In genomic region chr1:59027176-59027575, GRCh38 we compare ENCODE assay signal across 28 cellular contexts.
DNase-seq lines count a peak whose midpoint lies in the region; ATAC-seq and TF ChIP-seq lines count a peak whose summit lies in the region.
"Had no signal": no experiment of that assay in that cellular context is flagged by ENCODE, and none has a peak within 500 bp of the region (broad histone marks: within the 10 kb centered on the region; RNA-seq: fewer than 3 reads in every experiment).

No MANE protein-coding gene starts in this region.

- H3K4me3 ChIP-seq in epithelial cell of esophagus (ENCODE audit: low read length) = no peak overlapping the region
- H3K4me3 ChIP-seq in CD8-positive, alpha-beta memory T cell (ENCODE audit: low read length) = no peak overlapping the region
- H3K4me3 ChIP-seq: A549; BLaER1 treated with 17β-estradiol and CSF1 and Interleukin-3, amounts not matched to agents 10 nM and 100 nM; right atrium auricular region; spleen; testis had no signal

- POLR2A ChIA-PET in CD8-positive, alpha-beta memory T cell (lab: Charles Lee) = no interaction called here

- no peak for ATAC-seq in activated naive CD4-positive, alpha-beta T cell treated with anti-CD3 and anti-CD28 coated beads, Interleukin-2, amount 50 U/mL, for 72 hours
- ATAC-seq: A549, left lobe of liver, natural killer cell had no signal

- no peaks in the 10 kb centered on the region for H3K36me3 ChIP-seq in CD8-positive, alpha-beta memory T cell (ENCODE audit: insufficient read depth, low read length)
- H3K36me3 ChIP-seq: BLaER1 treated with 17β-estradiol and CSF1 and Interleukin-3, amounts not matched to agents 10 nM and 100 nM; right atrium auricular region; spleen had no signal

- H3K9me3 Mint-ChIP-seq in activated CD4-positive, alpha-beta T cell treated with anti-CD3 and anti-CD28 coated beads, Interleukin-2, amount 10 ng/mL, durations not matched to agents 24 days and 14 days = peaks cover 6% of the 10 kb centered on the region
- H3K9me3 Mint-ChIP-seq in HFFc6 = no peaks in the 10 kb centered on the region
- no peaks in the 10 kb centered on the region for H3K9me3 Mint-ChIP-seq in nephron progenitor cell
- peaks cover 0 to 12% of the 10 kb centered on the region in 2 donors for H3K9me3 Mint-ChIP-seq in activated naive CD4-positive, alpha-beta T cell treated with anti-CD3 and anti-CD28 coated beads, Interleukin-2, amount 50 U/mL, for 72 hours
- H3K9me3 Mint-ChIP-seq in CD8-positive, alpha-beta memory T cell = no peaks in the 10 kb centered on the region
- H3K9me3 Mint-ChIP-seq: activated T-helper 2 cell treated with anti-CD3 and anti-CD28 coated beads, Interferon-gamma antibody, Interleukin-2, Interleukin-4, amounts not matched to agents 10 μg/mL and 5 μg/mL and 100 μg/mL, durations not matched to agents 14 hours and 24 hours and 36 hours; IgD-negative memory B cell; immature natural killer cell; natural killer cell had no signal

- no peak for DNase-seq in activated CD4-positive, alpha-beta T cell treated with anti-CD3 and anti-CD28 coated beads, Interleukin-2, amount 10 ng/mL, durations not matched to agents 24 days and 14 days
- no peak for DNase-seq in activated CD4-positive, alpha-beta T cell treated with anti-CD3 and anti-CD28 coated beads, Interleukin-2, amount 50 U/mL, for 4 hours
- DNase-seq in HFFc6 = no peak
- peak; percentile 59 for DNase-seq in epithelial cell of esophagus (ENCODE audit: low read depth)
- no peak for DNase-seq in nephron progenitor cell
- DNase-seq in activated naive CD4-positive, alpha-beta T cell treated with anti-CD3 and anti-CD28 coated beads, Interleukin-2, amount 50 U/mL, for 72 hours (ENCODE audit: low spot score in 2 of 2) = no peak
- no peak for DNase-seq in OCI-M2 (lab: John Stamatoyannopoulos, UW; ENCODE audit: unreplicated experiment)
- no peak for DNase-seq in CD8-positive, alpha-beta memory T cell
- DNase-seq: immature natural killer cell; midbrain; natural killer cell; NCI-H1105 treated with DMSO at 0.1 percent for 48 hours; NCI-H2029 treated with DMSO at 0.1 percent for 48 hours; NCI-H2227 treated with DMSO at 0.1 percent for 48 hours; NCI-H82; SHP77; spleen; stimulated activated CD4-positive, alpha-beta T cell treated with anti-CD3 and anti-CD28 coated beads, Interleukin-2, amount 100 ng/mL, for 48 hours; SW 1271; testis had no signal

- H3K36me3 Mint-ChIP-seq in activated CD4-positive, alpha-beta T cell treated with anti-CD3 and anti-CD28 coated beads, Interleukin-2, amount 10 ng/mL, durations not matched to agents 24 days and 14 days (ENCODE audit: low read depth) = peaks cover 13% of the 10 kb centered on the region
- H3K36me3 Mint-ChIP-seq in HFFc6 (ENCODE audit: low read depth) (no peaks in the 10 kb centered on the region), nephron progenitor cell (ENCODE audit: low read depth) (no peaks in the 10 kb centered on the region)
- peaks cover 0 to 11% of the 10 kb centered on the region in 2 donors for H3K36me3 Mint-ChIP-seq in activated naive CD4-positive, alpha-beta T cell treated with anti-CD3 and anti-CD28 coated beads, Interleukin-2, amount 50 U/mL, for 72 hours
- H3K36me3 Mint-ChIP-seq in CD8-positive, alpha-beta memory T cell = peaks cover 0 to 5% (median 0%) of the 10 kb centered on the region in 3 donors
- H3K36me3 Mint-ChIP-seq: natural killer cell; stimulated activated effector memory CD8-positive, alpha-beta T cell treated with anti-CD3 and anti-CD28 coated beads, Interleukin-12 subunit alpha, Interleukin-12 subunit beta, amount 100 ng/mL, for 72 hours had no signal

- H3K27me3 ChIP-seq in CD8-positive, alpha-beta memory T cell (ENCODE audit: insufficient read depth, low read length, poor library complexity, severe bottlenecking) = no peaks in the 10 kb centered on the region
- H3K27me3 ChIP-seq: BLaER1 treated with 17β-estradiol and CSF1 and Interleukin-3, amounts not matched to agents 10 nM and 100 nM; right atrium auricular region; spleen; testis had no signal

- peak overlapping the region; percentile 42 for H3K4me3 Mint-ChIP-seq in activated CD4-positive, alpha-beta T cell treated with anti-CD3 and anti-CD28 coated beads, Interleukin-2, amount 10 ng/mL, durations not matched to agents 24 days and 14 days
- peak overlapping the region; percentile 45 for H3K4me3 Mint-ChIP-seq in HFFc6
- H3K4me3 Mint-ChIP-seq in nephron progenitor cell = no peak overlapping the region
- no peak overlapping the region for H3K4me3 Mint-ChIP-seq in CD8-positive, alpha-beta memory T cell
- H3K4me3 Mint-ChIP-seq: activated naive CD8-positive, alpha-beta T cell; immature natural killer cell; natural killer cell had no signal

- H3K27me3 Mint-ChIP-seq in activated CD4-positive, alpha-beta T cell treated with anti-CD3 and anti-CD28 coated beads, Interleukin-2, amount 10 ng/mL, durations not matched to agents 24 days and 14 days = no peaks in the 10 kb centered on the region
- H3K27me3 Mint-ChIP-seq in HFFc6 (ENCODE audit: insufficient read depth) (no peaks in the 10 kb centered on the region), nephron progenitor cell (ENCODE audit: low read depth, poor library complexity) (peaks cover 3% of the 10 kb centered on the region)
- H3K27me3 Mint-ChIP-seq in CD8-positive, alpha-beta memory T cell = no peaks in the 10 kb centered on the region
- H3K27me3 Mint-ChIP-seq: IgD-negative memory B cell had no signal

- TF ChIP-seq CTCF in HFFc6 (IDR thresholded peaks at IDR 0.05) = no peak
- no peak for TF ChIP-seq CTCF in epithelial cell of esophagus (IDR thresholded peaks at IDR 0.05; ENCODE audit: insufficient read depth, low read depth, low read length, missing control alignments)
- TF ChIP-seq CTCF in nephron progenitor cell (IDR thresholded peaks at IDR 0.05) = no peak

- H3K27ac ChIP-seq in CD8-positive, alpha-beta memory T cell (ENCODE audit: low read depth, low read length) = no peak overlapping the region
- H3K27ac ChIP-seq: right atrium auricular region, testis had no signal

- H3K4me1 Mint-ChIP-seq in activated CD4-positive, alpha-beta T cell treated with anti-CD3 and anti-CD28 coated beads, Interleukin-2, amount 10 ng/mL, durations not matched to agents 24 days and 14 days = peaks cover 32% of the 10 kb centered on the region
- H3K4me1 Mint-ChIP-seq in HFFc6 (ENCODE audit: low read depth) (peaks cover 6% of the 10 kb centered on the region; the same call in 1 of the 2 replicates), nephron progenitor cell (peaks cover 5% of the 10 kb centered on the region)
- peaks cover 0 to 3% (median 0%) of the 10 kb centered on the region in 3 donors for H3K4me1 Mint-ChIP-seq in CD8-positive, alpha-beta memory T cell

- CTCF ChIA-PET in CD8-positive, alpha-beta memory T cell (lab: Charles Lee) = no interaction called here

- no peaks in the 10 kb centered on the region for H3K4me1 ChIP-seq in CD8-positive, alpha-beta memory T cell (ENCODE audit: insufficient read depth, low read length)
- H3K4me1 ChIP-seq: right atrium auricular region, testis had no signal

- intact Hi-C loops in activated CD4-positive, alpha-beta T cell treated with anti-CD3 and anti-CD28 coated beads, Interleukin-2, amount 10 ng/mL, durations not matched to agents 24 days and 14 days (cut with micrococcal nuclease) = loop anchor here (2.0 to 5.0 kb wide), 3 partner anchors 105 to 210 kb away; no protein-coding TSS in a partner anchor

- no peak overlapping the region for H3K27ac Mint-ChIP-seq in activated CD4-positive, alpha-beta T cell treated with anti-CD3 and anti-CD28 coated beads, Interleukin-2, amount 10 ng/mL, durations not matched to agents 24 days and 14 days
- no peak overlapping the region for H3K27ac Mint-ChIP-seq in HFFc6
- peak overlapping the region; percentile 84 for H3K27ac Mint-ChIP-seq in nephron progenitor cell
- peak overlapping the region in 1 of 2 donors; percentile 94 for H3K27ac Mint-ChIP-seq in activated naive CD4-positive, alpha-beta T cell treated with anti-CD3 and anti-CD28 coated beads, Interleukin-2, amount 50 U/mL, for 72 hours
- peak overlapping the region in 1 of 8 donors; percentile 88 for H3K27ac Mint-ChIP-seq in CD8-positive, alpha-beta memory T cell
- H3K27ac Mint-ChIP-seq: activated T-helper 2 cell treated with anti-CD3 and anti-CD28 coated beads, Interferon-gamma antibody, Interleukin-2, Interleukin-4, amounts not matched to agents 10 μg/mL and 5 μg/mL and 100 μg/mL, durations not matched to agents 14 hours and 24 hours and 36 hours; immature natural killer cell; natural killer cell; stimulated activated effector memory CD8-positive, alpha-beta T cell treated with anti-CD3 and anti-CD28 coated beads, Interleukin-12 subunit alpha, Interleukin-12 subunit beta, amount 100 ng/mL, for 72 hours had no signal

- no peaks in the 10 kb centered on the region for H3K9me3 ChIP-seq in CD8-positive, alpha-beta memory T cell (ENCODE audit: low read length)
- H3K9me3 ChIP-seq: A549; BLaER1 treated with 17β-estradiol and CSF1 and Interleukin-3, amounts not matched to agents 10 nM and 100 nM; right atrium auricular region; spleen; testis had no signal

Comparison
In these comparisons a context has a peak if more than half of its experiments do, and no peak if none do; other contexts are left out.
1. H3K4me3 Mint-ChIP-seq: peak in activated CD4-positive, alpha-beta T cell treated with anti-CD3 and anti-CD28 coated beads, Interleukin-2, amount 10 ng/mL, durations not matched to agents 24 days and 14 days (single experiment) and HFFc6 (single experiment); none in nephron progenitor cell (single experiment) and CD8-positive, alpha-beta memory T cell (0 of 7).